8 cellular contexts compared by ENCODE assay signal in genomic region chr16:28879841-28880588, GRCh38. TPM values are rescaled to one million over a fixed set of nuclear protein-coding genes. Genes with fewer than 3 reads are reported as not detected.
A peak's percentile ranks its signal among the peaks of the same experiment; 100 is the strongest.
DNase-seq lines count a peak whose midpoint lies in the region; ATAC-seq, FAIRE-seq and TF ChIP-seq lines count a peak whose summit lies in the region.

No MANE protein-coding gene starts in this region.

- H3K4me3 ChIP-seq in A673 (ENCODE audit: low read depth, low read length, poor library complexity, severe bottlenecking) (peak overlapping the region; percentile 61), small intestine (ENCODE audit: low read depth in 1 of 2, low read length in 2 of 2) (peak overlapping the region; percentile 59 to 62)

- DNase-seq in A673 (ENCODE audit: low spot score): peak; percentile 94
- DNase-seq in NCI-H2171 treated with DMSO at 0.1 percent for 48 hours (lab: John Stamatoyannopoulos, UW): peak; percentile 92
- DNase-seq in T47D (ENCODE audit: low read depth in 1 of 2, low spot score in 1 of 2): peak; percentile 90 to 98
- peak; percentile 74 to 80 (median 79) for DNase-seq in immature natural killer cell
- DNase-seq in small intestine: peak; percentile 84

- H3K27ac Mint-ChIP-seq in immature natural killer cell: no peak overlapping the region

- in situ Hi-C loops in T47D (cut with HindIII; ENCODE audit: low pct_unique_long_range_greater_than_20kb, low sequenced_read_pairs): no loop called here

- H3K36me3 Mint-ChIP-seq in immature natural killer cell: no peaks in the 10 kb centered on the region

- H3K27me3 Mint-ChIP-seq in immature natural killer cell (ENCODE audit: low read depth in 3 of 3): peaks cover 0 to 3% (median 0%) of the 10 kb centered on the region in 3 donors

- H3K27ac ChIP-seq in A673 (ENCODE audit: low read depth, low read length, poor library complexity, severe bottlenecking): peak overlapping the region; percentile 60
- H3K27ac ChIP-seq in VCaP: peak overlapping the region; percentile 37; the same call in 1 of the 2 replicates
- no peak overlapping the region for H3K27ac ChIP-seq in small intestine (ENCODE audit: low read depth in 1 of 2, low read length in 1 of 2)

- intact Hi-C loops in A673 (cut with micrococcal nuclease; ENCODE audit: unreplicated experiment): loop anchor here (10.0 kb wide), 1 partner anchor 45 kb away; the partner anchor contains the start of gene RABEP2

- WGBS in small intestine, 3 donors: 1 to 3% (median 2%) methylated on average over 57 to 66 of the region's 66 CpGs

- no peaks in the 10 kb centered on the region for H3K36me3 ChIP-seq in A673 (ENCODE audit: insufficient read depth, low read length, poor library complexity, severe bottlenecking)
- no peaks in the 10 kb centered on the region for H3K36me3 ChIP-seq in small intestine (ENCODE audit: control insufficient read depth in 2 of 2, insufficient read depth in 2 of 2, low read length in 2 of 2)

- CTCF ChIA-PET in A673 (lab: Charles Lee): interaction anchor here (0.6 kb wide), 1 partner anchor 54 kb away, joined by 5 read pairs; no protein-coding TSS in a partner anchor

- H3K4me1 Mint-ChIP-seq in immature natural killer cell: peaks cover 18 to 19% of the 10 kb centered on the region in 2 donors

- peak; percentile 83 for ATAC-seq in GM18867 (IDR thresholded peaks at IDR 0.05; ENCODE audit: unreplicated experiment)
- ATAC-seq in HG03108 (IDR thresholded peaks at IDR 0.05; ENCODE audit: unreplicated experiment): peak; percentile 87

- H3K4me3 Mint-ChIP-seq in immature natural killer cell: peak overlapping the region; percentile 84 to 90 (median 87)

- FAIRE-seq in small intestine (lab: Jason Lieb, UNC): no peak

- H3K9me3 ChIP-seq in A673 (ENCODE audit: low read depth, low read length, poor library complexity, severe bottlenecking) (no peaks in the 10 kb centered on the region), small intestine (ENCODE audit: control insufficient read depth, low read depth) (no peaks in the 10 kb centered on the region)

- H3K4me1 ChIP-seq in A673 (ENCODE audit: insufficient read depth, low read length, poor library complexity, severe bottlenecking) (no peaks in the 10 kb centered on the region), small intestine (ENCODE audit: control insufficient read depth in 2 of 2, insufficient read depth in 1 of 2, low read depth in 1 of 2, low read length in 1 of 2) (peaks cover 5 to 8% of the 10 kb centered on the region in 2 donors)

- no peak for TF ChIP-seq CTCF in A673 (conservative IDR thresholded peaks at IDR 0.05; ENCODE audit: low read depth, low read length)
- TF ChIP-seq CTCF in VCaP (conservative IDR thresholded peaks at IDR 0.05): no peak

- no TSS peak for BruUV-seq in A673 (replicated peaks; lab: Mats Ljungman, UMichigan)

- H3K9me3 Mint-ChIP-seq in immature natural killer cell: no peaks in the 10 kb centered on the region

- POLR2A ChIA-PET in A673 (lab: Charles Lee; ENCODE audit: low non-redundant PET): no interaction called here

- no peaks in the 10 kb centered on the region for H3K27me3 ChIP-seq in A673 (replicated peaks; ENCODE audit: insufficient read depth, low read depth, low read length, poor library complexity)
- no peaks in the 10 kb centered on the region for H3K27me3 ChIP-seq in small intestine (ENCODE audit: control insufficient read depth in 2 of 2, insufficient read depth in 2 of 2, low read length in 2 of 2)

RNA-seq across cellular contexts. Expression of gene ATP2A1, which starts 1.7 kb away (rescaled TPM):
- total RNA-seq in A673 (2021): 3.0 and 3.5 TPM in 2 replicates
- polyA plus RNA-seq in immature natural killer cell: under 1 TPM in 1 of 3 donors, not detected in 2; 0.31 TPM
- 1 to 10 TPM in 2 of 3 donors, under 1 TPM in 1; 0.90 to 3.8 (median 2.2) TPM for polyA plus RNA-seq in small intestine

RNA-seq across cellular contexts. Expression of gene SH2B1, which starts 16.4 kb away (rescaled TPM):
- total RNA-seq in A673 (2021): 55.9 and 57.8 TPM in 2 replicates
- 1 to 10 TPM; 1.4 to 3.0 (median 1.6) TPM for polyA plus RNA-seq in immature natural killer cell
- 10 to 100 TPM; 26.2 to 50.1 (median 34.9) TPM for polyA plus RNA-seq in small intestine

RNA-seq across cellular contexts. Expression of gene TUFM, which starts 33.9 kb away (rescaled TPM):
- 228 and 244 TPM in 2 replicates for total RNA-seq in A673 (2021)
- polyA plus RNA-seq in immature natural killer cell: 100 to 1,000 TPM; 149 to 206 (median 153) TPM
- 100 to 1,000 TPM; 196 to 293 (median 229) TPM for polyA plus RNA-seq in small intestine

RNA-seq across cellular contexts. Expression of gene RABEP2, which starts 45.0 kb away (rescaled TPM):
- 15.4 and 17.6 TPM in 2 replicates for total RNA-seq in A673 (2021)
- polyA plus RNA-seq in immature natural killer cell (10 to 100 TPM in 1 of 3 donors, 1 to 10 TPM in 2; 6.3 to 13.9 (median 9.6) TPM), small intestine (10 to 100 TPM; 26.5 to 55.7 (median 30.0) TPM)

RNA-seq across cellular contexts. Expression of gene CD19, which starts 51.8 kb away (rescaled TPM):
- total RNA-seq in A673 (2021): not detected in 2 replicates
- under 1 TPM; 0.18 to 0.29 (median 0.27) TPM for polyA plus RNA-seq in immature natural killer cell
- polyA plus RNA-seq in small intestine: 1 to 10 TPM in 1 of 3 donors, under 1 TPM in 1, not detected in 1; 0.81 to 2.4 TPM

Comparison
In these comparisons a context has a peak if more than half of its experiments do, and no peak if none do; other contexts are left out.
1. H3K27ac ChIP-seq: peak in A673 (single experiment) and VCaP (single experiment); none in small intestine (0 of 2).
2. RNA of gene SH2B1, which starts 16.4 kb away (polyA plus RNA-seq): 26.2 to 50.1 TPM in small intestine; 1.4 to 3.0 TPM in immature natural killer cell; every median in the first group is over 4 times any median in the second.
3. Peak in every context shown above with its lines, with median percentiles within 50 percentile points of each other: DNase-seq.